In genomic region chr4:2401610-2401983, GRCh38 we compare ENCODE assay signal across 8 cellular contexts. TPM values are rescaled to one million over a fixed set of nuclear protein-coding genes. Genes with fewer than 3 reads are reported as not detected.
DNase-seq lines count a peak whose midpoint lies in the region; ATAC-seq and TF ChIP-seq lines count a peak whose summit lies in the region.

No MANE protein-coding gene starts in this region.

- CTCF ChIA-PET in activated naive CD4-positive, alpha-beta T cell treated with anti-CD3 and anti-CD28 coated beads, Interleukin-2, amount 10 ng/mL, durations not matched to agents 7 days and 5 days (lab: Charles Lee) = interaction anchor here (1.1 to 1.5 kb wide), 3 partner anchors 9 to 181 kb away, joined by 3 to 8 read pairs (median 5); no protein-coding TSS in a partner anchor
- CTCF ChIA-PET in MCF 10A (lab: Yijun Ruan, JAX) = interaction anchor here (1.5 to 1.6 kb wide), 3 partner anchors 9 to 181 kb away, joined by 3 to 7 read pairs (median 4); no protein-coding TSS in a partner anchor

- TF ChIP-seq CTCF in MCF 10A (IDR thresholded peaks at IDR 0.05; ENCODE audit: unreplicated experiment) (no peak), mesothelial cell of epicardium (IDR thresholded peaks at IDR 0.05; ENCODE audit: unreplicated experiment) (no peak), suprapubic skin (IDR thresholded peaks at IDR 0.05) (no peak)

- no peak for DNase-seq in activated naive CD4-positive, alpha-beta T cell treated with anti-CD3 and anti-CD28 coated beads, Interleukin-2, amount 10 ng/mL, durations not matched to agents 7 days and 5 days
- DNase-seq in MCF 10A (ENCODE audit: unreplicated experiment) (no peak), mesothelial cell of epicardium (ENCODE audit: low spot score in 2 of 2, unreplicated experiment in 2 of 2) (no peak), suprapubic skin (ENCODE audit: low spot score in 2 of 2) (no peak), DMS114 treated with DMSO at 0.1 percent for 48 hours (lab: John Stamatoyannopoulos, UW; ENCODE audit: unreplicated experiment) (no peak), hippocampal formation (lab: John Stamatoyannopoulos, UW) (no peak)

- TF ChIP-seq EP300 in suprapubic skin (IDR thresholded peaks at IDR 0.05) = no peak

- WGBS in suprapubic skin = 53% methylated on average over 9 of the region's 15 CpGs

- no peaks in the 10 kb centered on the region for H3K9me3 Mint-ChIP-seq in activated naive CD4-positive, alpha-beta T cell treated with anti-CD3 and anti-CD28 coated beads, Interleukin-2, amount 50 U/mL, for 24 hours
- H3K9me3 Mint-ChIP-seq in activated naive CD4-positive, alpha-beta T cell treated with anti-CD3 and anti-CD28 coated beads, Interleukin-2, amount 10 ng/mL, durations not matched to agents 7 days and 5 days = no peaks in the 10 kb centered on the region
- no peaks in the 10 kb centered on the region for H3K9me3 Mint-ChIP-seq in MCF 10A (ENCODE audit: unreplicated experiment)
- no peaks in the 10 kb centered on the region for H3K9me3 Mint-ChIP-seq in mesothelial cell of epicardium

- H3K27ac ChIP-seq in suprapubic skin = no peak overlapping the region

- no peak overlapping the region for H3K27ac Mint-ChIP-seq in activated naive CD4-positive, alpha-beta T cell treated with anti-CD3 and anti-CD28 coated beads, Interleukin-2, amount 50 U/mL, for 24 hours
- H3K27ac Mint-ChIP-seq in activated naive CD4-positive, alpha-beta T cell treated with anti-CD3 and anti-CD28 coated beads, Interleukin-2, amount 10 ng/mL, durations not matched to agents 7 days and 5 days = no peak overlapping the region
- H3K27ac Mint-ChIP-seq in MCF 10A (ENCODE audit: low read depth, unreplicated experiment) = no peak overlapping the region
- H3K27ac Mint-ChIP-seq in mesothelial cell of epicardium = no peak overlapping the region

- no peak for ATAC-seq in GM18511 (IDR thresholded peaks at IDR 0.05; ENCODE audit: unreplicated experiment)

- H3K4me1 ChIP-seq in suprapubic skin = peaks cover 20% of the 10 kb centered on the region

- POLR2A ChIA-PET in MCF 10A (lab: Yijun Ruan, JAX) = interaction anchor here (0.6 to 1.4 kb wide), 4 partner anchors 12 to 163 kb away, joined by 3 to 5 read pairs (median 3); partner anchors contain the start of gene MXD4

- no peak for TF ChIP-seq POLR2A in suprapubic skin (IDR thresholded peaks at IDR 0.05)

- peaks cover 29% of the 10 kb centered on the region for H3K4me1 Mint-ChIP-seq in activated naive CD4-positive, alpha-beta T cell treated with anti-CD3 and anti-CD28 coated beads, Interleukin-2, amount 50 U/mL, for 24 hours
- peaks cover 23% of the 10 kb centered on the region for H3K4me1 Mint-ChIP-seq in activated naive CD4-positive, alpha-beta T cell treated with anti-CD3 and anti-CD28 coated beads, Interleukin-2, amount 10 ng/mL, durations not matched to agents 7 days and 5 days
- peaks cover 13% of the 10 kb centered on the region for H3K4me1 Mint-ChIP-seq in MCF 10A (ENCODE audit: insufficient read depth, unreplicated experiment)
- peaks cover 11% of the 10 kb centered on the region for H3K4me1 Mint-ChIP-seq in mesothelial cell of epicardium

- no peaks in the 10 kb centered on the region for H3K27me3 Mint-ChIP-seq in activated naive CD4-positive, alpha-beta T cell treated with anti-CD3 and anti-CD28 coated beads, Interleukin-2, amount 50 U/mL, for 24 hours
- peaks cover 48% of the 10 kb centered on the region for H3K27me3 Mint-ChIP-seq in activated naive CD4-positive, alpha-beta T cell treated with anti-CD3 and anti-CD28 coated beads, Interleukin-2, amount 10 ng/mL, durations not matched to agents 7 days and 5 days
- peaks cover 13% of the 10 kb centered on the region for H3K27me3 Mint-ChIP-seq in MCF 10A (ENCODE audit: insufficient read depth, unreplicated experiment)
- H3K27me3 Mint-ChIP-seq in mesothelial cell of epicardium (ENCODE audit: low read depth) = peaks cover 16% of the 10 kb centered on the region

- intact Hi-C loops in MCF 10A (cut with micrococcal nuclease) = no loop called here

- peak overlapping the region; percentile 37 for H3K4me3 ChIP-seq in suprapubic skin

- no peaks in the 10 kb centered on the region for H3K36me3 Mint-ChIP-seq in activated naive CD4-positive, alpha-beta T cell treated with anti-CD3 and anti-CD28 coated beads, Interleukin-2, amount 50 U/mL, for 24 hours
- H3K36me3 Mint-ChIP-seq in activated naive CD4-positive, alpha-beta T cell treated with anti-CD3 and anti-CD28 coated beads, Interleukin-2, amount 10 ng/mL, durations not matched to agents 7 days and 5 days = no peaks in the 10 kb centered on the region
- H3K36me3 Mint-ChIP-seq in MCF 10A (ENCODE audit: insufficient read depth, unreplicated experiment) (no peaks in the 10 kb centered on the region), mesothelial cell of epicardium (no peaks in the 10 kb centered on the region)

- H3K27me3 ChIP-seq in suprapubic skin = no peaks in the 10 kb centered on the region

- no peaks in the 10 kb centered on the region for H3K9me3 ChIP-seq in suprapubic skin

- no peaks in the 10 kb centered on the region for H3K36me3 ChIP-seq in suprapubic skin

- H3K4me3 Mint-ChIP-seq in activated naive CD4-positive, alpha-beta T cell treated with anti-CD3 and anti-CD28 coated beads, Interleukin-2, amount 50 U/mL, for 24 hours = peak overlapping the region; percentile 79
- no peak overlapping the region for H3K4me3 Mint-ChIP-seq in activated naive CD4-positive, alpha-beta T cell treated with anti-CD3 and anti-CD28 coated beads, Interleukin-2, amount 10 ng/mL, durations not matched to agents 7 days and 5 days
- H3K4me3 Mint-ChIP-seq in MCF 10A (ENCODE audit: unreplicated experiment) (peak overlapping the region; percentile 49), mesothelial cell of epicardium (peak overlapping the region; percentile 65)

- no TSS peak for BruUV-seq in MCF 10A (replicated peaks; lab: Mats Ljungman, UMichigan)

RNA-seq across cellular contexts. Expression of gene ZFYVE28, which starts 16.8 kb away (rescaled TPM):
- total RNA-seq in MCF 10A (2022) (1.6 and 2.5 TPM in 2 replicates), mesothelial cell of epicardium (0.38 to 0.51 TPM (median 0.45 TPM) in 3 replicates), suprapubic skin (10 to 100 TPM in 2 of 4 donors, 1 to 10 TPM in 2; 7.6 to 21.3 (median 9.9) TPM)

RNA-seq across cellular contexts. Expression of gene CFAP99, which starts 17.2 kb away (rescaled TPM):
- total RNA-seq in MCF 10A (2022) (0.16 TPM in 1 of 2 replicates, not detected in the other), mesothelial cell of epicardium (0.11 TPM in 1 of 3 replicates, not detected in the others), suprapubic skin (not detected)
